Comparison of ENCODE assay signal across 23 cellular contexts in genomic region chr17:70473049-70473448, GRCh38.
DNase-seq lines count a peak whose midpoint lies in the region; ATAC-seq, FAIRE-seq and TF ChIP-seq lines count a peak whose summit lies in the region.
"Had no signal": no experiment of that assay in that cellular context is flagged by ENCODE, and none has a peak within 500 bp of the region (broad histone marks: within the 10 kb centered on the region; RNA-seq: fewer than 3 reads in every experiment).

No MANE protein-coding gene starts in this region.

- no CpG with 5 or more reads among the region's 4 CpGs for WGBS in right lobe of liver (ENCODE audit: insufficient coverage, low coverage, low lambda C conversion rate, missing lambda C conversion rate)
- WGBS in HepG2 (ENCODE audit: low lambda C conversion rate): no CpG with 5 or more reads among the region's 4 CpGs
- no CpG with 5 or more reads among the region's 4 CpGs for WGBS in neuronal stem cell (ENCODE audit: extremely low coverage in 2 of 2, insufficient read length in 2 of 2, insufficient replicate concordance in 1 of 2), 2 donors
- 83 to 96% (median 95%) methylated on average over 3 to 4 of the region's 4 CpGs for WGBS in stomach, 5 donors

- no peaks in the 10 kb centered on the region for H3K9me3 ChIP-seq in right lobe of liver
- H3K9me3 ChIP-seq in HepG2 (ENCODE audit: low read length): peaks cover 82% of the 10 kb centered on the region
- H3K9me3 ChIP-seq in neuronal stem cell (replicated peaks in 1 of 2; ENCODE audit: control insufficient read depth in 2 of 2, insufficient read depth in 1 of 2, low read depth in 1 of 2, low read length in 2 of 2): no peaks in the 10 kb centered on the region
- no peaks in the 10 kb centered on the region for H3K9me3 ChIP-seq in upper lobe of right lung
- peaks cover 0 to 7% (median 0%) of the 10 kb centered on the region in 4 donors for H3K9me3 ChIP-seq in stomach
- H3K9me3 ChIP-seq: BE2C had no signal

- DNase-seq in right lobe of liver (peak in 2 of 3 donors; percentile 11 to 30), HepG2 (ENCODE audit: low spot score) (no peak), neuronal stem cell (ENCODE audit: low spot score) (no peak), upper lobe of right lung (peak; percentile 49), stomach (no peak), DMS79 (lab: John Stamatoyannopoulos, UW) (no peak)
- DNase-seq: 8988T; ACHN; AML-193; BE2C; CD4-positive, alpha-beta T cell; CD8-positive, alpha-beta memory T cell; DMS 273 treated with DMSO at 0.1 percent for 48 hours; DMS79 treated with DMSO at 0.1 percent for 48 hours; GF-D8; H9 had no signal

- no peak overlapping the region for H2BK120ac ChIP-seq in neuronal stem cell (ENCODE audit: low read depth, low read length)

- H3K27ac ChIP-seq in right lobe of liver (no peak overlapping the region), HepG2 (ENCODE audit: extremely low read length, insufficient read depth, low read length) (no peak overlapping the region), neuronal stem cell (replicated peaks; ENCODE audit: low read length) (no peak overlapping the region), upper lobe of right lung (no peak overlapping the region), stomach (no peak overlapping the region)
- H3K27ac ChIP-seq: A549; BLaER1 treated with 17β-estradiol and CSF1 and Interleukin-3, amounts not matched to agents 10 nM and 100 nM had no signal

- H4K20me1 ChIP-seq in HepG2 (ENCODE audit: insufficient read depth, low read length): no peaks in the 10 kb centered on the region
- H4K20me1 ChIP-seq: BLaER1 treated with 17β-estradiol and CSF1 and Interleukin-3, amounts not matched to agents 10 nM and 100 nM had no signal

- POLR2A ChIA-PET in HepG2 (lab: Yijun Ruan, JAX): no interaction called here

- ATAC-seq in right lobe of liver: no peak
- no peak for ATAC-seq in HepG2
- ATAC-seq in upper lobe of right lung: no peak
- ATAC-seq: A549, GM23338, HCT116 had no signal

- H3K9ac ChIP-seq in HepG2 (ENCODE audit: insufficient read depth, low read depth, low read length) (no peak overlapping the region), neuronal stem cell (ENCODE audit: low read depth, low read length, poor library complexity) (no peak overlapping the region)
- H3K9ac ChIP-seq: BLaER1 treated with 17β-estradiol and CSF1 and Interleukin-3, amounts not matched to agents 10 nM and 100 nM had no signal

- H3K4me2 ChIP-seq in HepG2 (ENCODE audit: low read depth, low read length) (no peak overlapping the region), neuronal stem cell (ENCODE audit: insufficient read depth, low read length, poor library complexity, severe bottlenecking) (no peak overlapping the region)
- H3K4me2 ChIP-seq: A549; BLaER1 treated with 17β-estradiol and CSF1 and Interleukin-3, amounts not matched to agents 10 nM and 100 nM; GM23338 had no signal

- TF ChIP-seq CTCF in right lobe of liver (IDR thresholded peaks at IDR 0.05) (no peak), HepG2 (CRISPR knock-in tag; IDR thresholded peaks at IDR 0.05) (no peak), upper lobe of right lung (IDR thresholded peaks at IDR 0.05) (no peak), stomach (IDR thresholded peaks at IDR 0.05) (no peak)

- no peaks in the 10 kb centered on the region for H3K79me1 ChIP-seq in neuronal stem cell (ENCODE audit: low read depth, low read length)

- no peak overlapping the region for H3K4ac ChIP-seq in neuronal stem cell (ENCODE audit: low read length)

- no peak overlapping the region for H2BK12ac ChIP-seq in neuronal stem cell (ENCODE audit: low read length)

- no peak overlapping the region for H2AK5ac ChIP-seq in neuronal stem cell (ENCODE audit: low read depth, low read length)

- no peak overlapping the region for H4K91ac ChIP-seq in neuronal stem cell (ENCODE audit: low read depth, low read length, poor library complexity)

- BruUV-seq in HepG2 (replicated peaks; lab: Mats Ljungman, UMichigan): no TSS peak

- TF ChIP-seq EP300 in HepG2 (IDR thresholded peaks at IDR 0.05; ENCODE audit: low read depth in 2 of 2, low read length in 2 of 2): no peak
- no peak for TF ChIP-seq EP300 in HepG2 (CRISPR knock-in tag; IDR thresholded peaks at IDR 0.05; ENCODE audit: borderline replicate concordance)
- no peak for TF ChIP-seq EP300 in stomach (IDR thresholded peaks at IDR 0.05)

- CTCF ChIA-PET in HepG2 (lab: Yijun Ruan, JAX; ENCODE audit: low intra/inter-chr PET ratio, low total read pairs): no interaction called here

- H3K23ac ChIP-seq in neuronal stem cell (ENCODE audit: low read depth, low read length, poor library complexity): peak overlapping the region; percentile 80

- H3K79me2 ChIP-seq in HepG2 (ENCODE audit: insufficient read depth, low read length): no peaks in the 10 kb centered on the region

- no peak overlapping the region for H4K8ac ChIP-seq in neuronal stem cell (ENCODE audit: low read depth, low read length)

- H3K27me3 ChIP-seq in right lobe of liver (no peaks in the 10 kb centered on the region), HepG2 (ENCODE audit: control insufficient read depth in 1 of 2, insufficient read depth in 2 of 2, low read length in 2 of 2) (no peaks in the 10 kb centered on the region), neuronal stem cell (ENCODE audit: control insufficient read depth in 3 of 3, insufficient read depth in 3 of 3, low read depth in 1 of 3, low read length in 3 of 3) (no peaks in the 10 kb centered on the region), upper lobe of right lung (no peaks in the 10 kb centered on the region), stomach (no peaks in the 10 kb centered on the region)
- H3K27me3 ChIP-seq: BE2C; BLaER1 treated with 17β-estradiol and CSF1 and Interleukin-3, amounts not matched to agents 10 nM and 100 nM had no signal

- no peak for FAIRE-seq in HepG2 (lab: Jason Lieb, UNC)
- FAIRE-seq: A549, D721Med, GM12891, GM18507 had no signal

- no peak overlapping the region for H2BK15ac ChIP-seq in neuronal stem cell (ENCODE audit: low read length)

- H3K4me1 ChIP-seq in right lobe of liver (no peaks in the 10 kb centered on the region), HepG2 (ENCODE audit: insufficient read depth, low read length) (no peaks in the 10 kb centered on the region), neuronal stem cell (ENCODE audit: control insufficient read depth in 2 of 2, insufficient read depth in 1 of 2, low read depth in 1 of 2, low read length in 2 of 2) (no peaks in the 10 kb centered on the region), upper lobe of right lung (no peaks in the 10 kb centered on the region), stomach (no peaks in the 10 kb centered on the region)
- H3K4me1 ChIP-seq: A549; BE2C; BLaER1 treated with 17β-estradiol and CSF1 and Interleukin-3, amounts not matched to agents 10 nM and 100 nM had no signal

- no peak overlapping the region for H2BK5ac ChIP-seq in neuronal stem cell (ENCODE audit: low read length)

- H3K18ac ChIP-seq in neuronal stem cell (ENCODE audit: low read length): peak overlapping the region; percentile 44

- TF ChIP-seq POLR2A in right lobe of liver (IDR thresholded peaks at IDR 0.05): no peak
- no peak for TF ChIP-seq POLR2A in HepG2 (IDR thresholded peaks at IDR 0.05; ENCODE audit: insufficient read depth in 1 of 2, low read depth in 2 of 2, low read length in 2 of 2)
- TF ChIP-seq POLR2A in stomach (IDR thresholded peaks at IDR 0.05): no peak

- no peak for TF ChIP-seq RAD21 in HepG2 (CRISPR knock-in tag; IDR thresholded peaks at IDR 0.05)

- intact Hi-C loops in right lobe of liver (cut with DNase I): no loop called here
- intact Hi-C loops in HepG2 (cut with micrococcal nuclease; ENCODE audit: unreplicated experiment): loop anchor here (10.0 kb wide), 1 partner anchor 1242 kb away; no protein-coding TSS in a partner anchor
- intact Hi-C loops in upper lobe of right lung (cut with DNase I): no loop called here
- intact Hi-C loops in stomach (cut with DNase I; ENCODE audit: low total_unique reads): no loop called here

- H3K36me3 ChIP-seq in right lobe of liver (no peaks in the 10 kb centered on the region), HepG2 (replicated peaks in 1 of 2; ENCODE audit: control insufficient read depth in 1 of 2, insufficient read depth in 2 of 2, low read length in 2 of 2) (no peaks in the 10 kb centered on the region), neuronal stem cell (replicated peaks in 1 of 2; ENCODE audit: control insufficient read depth in 2 of 2, insufficient read depth in 2 of 2, low read length in 2 of 2) (no peaks in the 10 kb centered on the region), upper lobe of right lung (no peaks in the 10 kb centered on the region), stomach (no peaks in the 10 kb centered on the region)
- H3K36me3 ChIP-seq: BE2C; BLaER1 treated with 17β-estradiol and CSF1 and Interleukin-3, amounts not matched to agents 10 nM and 100 nM had no signal

- no peak overlapping the region for H2AFZ ChIP-seq in HepG2 (ENCODE audit: low read length)
- H2AFZ ChIP-seq in neuronal stem cell (ENCODE audit: low read length): no peak overlapping the region
- H2AFZ ChIP-seq: GM23338 had no signal

- in situ Hi-C loops in HepG2 (cut with HindIII; ENCODE audit: extremely low pct_ligation_motif_present, low pct_unique_long_range_greater_than_20kb): no loop called here

- H3K14ac ChIP-seq in neuronal stem cell (ENCODE audit: low read length): peak overlapping the region; percentile 27

- H3K4me3 ChIP-seq in right lobe of liver (no peak overlapping the region), HepG2 (replicated peaks in 1 of 3; ENCODE audit: insufficient read depth in 1 of 3, low read depth in 2 of 3, low read length in 3 of 3) (no peak overlapping the region), neuronal stem cell (ENCODE audit: low read length in 2 of 2) (no peak overlapping the region), upper lobe of right lung (no peak overlapping the region), stomach (no peak overlapping the region)
- H3K4me3 ChIP-seq: A549; BLaER1 treated with 17β-estradiol and CSF1 and Interleukin-3, amounts not matched to agents 10 nM and 100 nM; GM23338 had no signal

TF ChIP-seq in HepG2, 621 proteins besides CTCF, POLR2A, EP300 and RAD21:
- TF ChIP-seq ZNF3 (CRISPR knock-in tag; IDR thresholded peaks at IDR 0.05): no peak
- no peak for TF ChIP-seq NRL (CRISPR knock-in tag; IDR thresholded peaks at IDR 0.05; ENCODE audit: borderline replicate concordance)
- no peak for TF ChIP-seq SMAD1 (CRISPR knock-in tag; IDR thresholded peaks at IDR 0.05; ENCODE audit: borderline replicate concordance, low read depth)
- no peak for TF ChIP-seq RFXANK (CRISPR knock-in tag; IDR thresholded peaks at IDR 0.05)
- TF ChIP-seq BCL3 (CRISPR knock-in tag; IDR thresholded peaks at IDR 0.05): no peak
- no peak for TF ChIP-seq ZNF20 (CRISPR knock-in tag; IDR thresholded peaks at IDR 0.05)

Comparison
In these comparisons a context has a peak if more than half of its experiments do, and no peak if none do; other contexts are left out.
1. DNase-seq: peak in right lobe of liver (2 of 3) and upper lobe of right lung (single experiment); none in HepG2 (single experiment), neuronal stem cell (single experiment), stomach (single experiment) and DMS79 (single experiment).